In genomic region chr6:38612386-38612965, GRCh38 we compare ENCODE assay signal across 15 cellular contexts. TPM values are rescaled to one million over a fixed set of nuclear protein-coding genes. Genes with fewer than 3 reads are reported as not detected.
DNase-seq lines count a peak whose midpoint lies in the region; ATAC-seq and TF ChIP-seq lines count a peak whose summit lies in the region.
"Had no signal": no experiment of that assay in that cellular context is flagged by ENCODE, and none has a peak within 500 bp of the region (broad histone marks: within the 10 kb centered on the region; RNA-seq: fewer than 3 reads in every experiment).

No MANE protein-coding gene starts in this region.

- H3K9me2 ChIP-seq in GM23248 (ENCODE audit: insufficient read depth) = no peaks in the 10 kb centered on the region; the same call in 1 of the 2 replicates

- H3K27me3 ChIP-seq in GM23248 (replicated peaks; ENCODE audit: insufficient read depth) = no peaks in the 10 kb centered on the region
- no peaks in the 10 kb centered on the region for H3K27me3 ChIP-seq in mammary epithelial cell (ENCODE audit: insufficient read depth, low read length)
- H3K27me3 ChIP-seq: ascending aorta had no signal

- H2AFZ ChIP-seq in GM23248 (peak overlapping the region; percentile 22; the same call in 1 of the 2 replicates), mammary epithelial cell (ENCODE audit: low read depth, low read length) (no peak overlapping the region)

- no peaks in the 10 kb centered on the region for H4K20me1 ChIP-seq in GM23248 (ENCODE audit: insufficient read depth)
- H4K20me1 ChIP-seq in mammary epithelial cell (ENCODE audit: insufficient read depth, low read length) = no peaks in the 10 kb centered on the region

- peaks cover 0 to 6% (median 4%) of the 10 kb centered on the region in 7 donors for H3K9me3 Mint-ChIP-seq in CD14-positive monocyte
- H3K9me3 Mint-ChIP-seq: activated T-helper 2 cell treated with anti-CD3 and anti-CD28 coated beads, Interferon-gamma antibody, Interleukin-2, Interleukin-4, amounts not matched to agents 10 μg/mL and 5 μg/mL and 100 μg/mL, durations not matched to agents 14 hours and 24 hours and 36 hours; naive B cell had no signal

- no peaks in the 10 kb centered on the region for H3K4me1 Mint-ChIP-seq in CD14-positive monocyte

- no peak for ATAC-seq in GM18870 (IDR thresholded peaks at IDR 0.05; ENCODE audit: unreplicated experiment)

- in situ Hi-C loops in GM23248 (cut with MboI) (no loop called here), mammary epithelial cell (cut with MboI; ENCODE audit: low sequenced_read_pairs in 2 of 2) (no loop called here)

- H3K4me3 ChIP-seq in GM23248 (0 out of 2 replicates have a peak overlapping the region, but pooled peaks have one; percentile 8), mammary epithelial cell (replicated peaks in 1 of 3; ENCODE audit: insufficient read depth in 1 of 3, low read depth in 2 of 3, low read length in 3 of 3) (no peak overlapping the region)
- H3K4me3 ChIP-seq: ascending aorta, SK-N-MC had no signal

- BruUV-seq in mammary epithelial cell (replicated peaks; lab: Mats Ljungman, UMichigan) = no TSS peak

- peaks cover 0 to 3% of the 10 kb centered on the region in 2 donors for H3K36me3 Mint-ChIP-seq in CD14-positive monocyte

- no peak overlapping the region for H3K27ac Mint-ChIP-seq in CD14-positive monocyte
- H3K27ac Mint-ChIP-seq: activated T-helper 2 cell treated with anti-CD3 and anti-CD28 coated beads, Interferon-gamma antibody, Interleukin-2, Interleukin-4, amounts not matched to agents 10 μg/mL and 5 μg/mL and 100 μg/mL, durations not matched to agents 14 hours and 24 hours and 36 hours had no signal

- intact Hi-C loops in mammary epithelial cell (cut with micrococcal nuclease) = no loop called here
- intact Hi-C loops in CD14-positive monocyte (cut with micrococcal nuclease) = no loop called here

- peak overlapping the region; percentile 63 for H3K27ac ChIP-seq in GM23248
- no peak overlapping the region for H3K27ac ChIP-seq in mammary epithelial cell (ENCODE audit: insufficient read depth, low read depth, low read length)
- H3K27ac ChIP-seq: KMS-11, SK-N-MC had no signal

- CTCF ChIA-PET in mammary epithelial cell (lab: Charles Lee; ENCODE audit: low non-redundant PET) = no interaction called here

- peaks cover 20% of the 10 kb centered on the region for H3F3A ChIP-seq in GM23248 (ENCODE audit: insufficient read depth)

- H3K79me2 ChIP-seq in GM23248 (ENCODE audit: insufficient read depth) (peaks cover 71% of the 10 kb centered on the region), mammary epithelial cell (ENCODE audit: insufficient read depth, low read length) (no peaks in the 10 kb centered on the region)

- H3K9ac ChIP-seq in GM23248 (peak overlapping the region; percentile 17), mammary epithelial cell (ENCODE audit: insufficient read depth, low read length) (no peak overlapping the region)
- H3K9ac ChIP-seq: KMS-11 had no signal

- TF ChIP-seq CTCF in mammary epithelial cell (conservative IDR thresholded peaks at IDR 0.05 in 1 of 2, IDR thresholded peaks at IDR 0.05 in 1 of 2; ENCODE audit: extremely low read depth in 1 of 2, insufficient read depth in 1 of 2, low read depth in 1 of 2, low read length in 2 of 2) (no peak), CD14-positive monocyte (IDR thresholded peaks at IDR 0.05) (no peak)

- no peak overlapping the region for H3K4me3 Mint-ChIP-seq in CD14-positive monocyte

- H3K27me3 Mint-ChIP-seq in CD14-positive monocyte (ENCODE audit: low read depth in 3 of 3) = no peaks in the 10 kb centered on the region
- H3K27me3 Mint-ChIP-seq: naive B cell had no signal

- whole genome bisulfite sequencing in GM23248 (ENCODE audit: low coverage in 1 of 2, low lambda C conversion rate in 2 of 2, missing lambda C conversion rate in 2 of 2), 2 experiments = 85 to 94% methylated on average over 1 of the region's 1 CpG
- 100% methylated on average over 1 of the region's 1 CpG for WGBS in mammary epithelial cell (ENCODE audit: low coverage, missing lambda C conversion rate)

- H3K9me3 ChIP-seq in GM23248 (ENCODE audit: low read depth) = no peaks in the 10 kb centered on the region
- no peaks in the 10 kb centered on the region for H3K9me3 ChIP-seq in mammary epithelial cell (replicated peaks; ENCODE audit: insufficient read depth, low read length)
- H3K9me3 ChIP-seq: ascending aorta had no signal

- H3K4me1 ChIP-seq in GM23248 (ENCODE audit: insufficient read depth) = peaks cover 23% of the 10 kb centered on the region
- H3K4me1 ChIP-seq in mammary epithelial cell (ENCODE audit: insufficient read depth, low read length) = peaks cover 7% of the 10 kb centered on the region

- DNase-seq in GM23248 (peak; percentile 80), mammary epithelial cell (peak; percentile 10), hepatic stellate cell (ENCODE audit: low spot score) (peak; percentile 24), CD14-positive monocyte (ENCODE audit: low spot score) (no peak), NCI-H748 treated with DMSO at 0.1 percent for 48 hours (lab: John Stamatoyannopoulos, UW) (no peak)
- DNase-seq in stimulated activated CD4-positive, alpha-beta T cell treated with anti-CD3 and anti-CD28 coated beads, Interleukin-2, amount 100 ng/mL, for 24 hours = no peak
- DNase-seq: activated CD8-positive, alpha-beta memory T cell treated with anti-CD3 and anti-CD28 coated beads for 24 hours; Calu3; GOT3; naive B cell had no signal

- H3K4me2 ChIP-seq in GM23248 (ENCODE audit: unreplicated experiment) (peak overlapping the region; percentile 43), mammary epithelial cell (ENCODE audit: insufficient read depth, low read depth, low read length) (no peak overlapping the region)
- H3K4me2 ChIP-seq: KMS-11 had no signal

- H3K36me3 ChIP-seq in GM23248 (ENCODE audit: low read depth) = no peaks in the 10 kb centered on the region
- H3K36me3 ChIP-seq in mammary epithelial cell (ENCODE audit: insufficient read depth, low read length) = no peaks in the 10 kb centered on the region
- H3K36me3 ChIP-seq: ascending aorta had no signal

- dilution Hi-C loops in mammary epithelial cell (cut with HindIII; ENCODE audit: low sequenced_read_pairs) = loop anchor here (5.0 kb wide), 1 partner anchor 35 kb away; no protein-coding TSS in a partner anchor

RNA-seq across cellular contexts. Expression of gene BTBD9, which starts 27.3 kb away (rescaled TPM):
- total RNA-seq in GM23248 (2014; rRNA removed; shearing (Covaris generic)) = 11.9 and 13.7 TPM in 2 replicates
- 6.6 and 10.0 TPM in 2 replicates for polyA plus RNA-seq in GM23248 (2016; fragmentation: Nextera tagmentation; extraction: Ambion mirVana)
- total RNA-seq in mammary epithelial cell = 10 to 100 TPM; 14.8 to 15.0 TPM
- 3.6 TPM for polyA plus RNA-seq in mammary epithelial cell
- polyA minus RNA-seq in mammary epithelial cell = 73.1 TPM
- polyA plus RNA-seq in CD14-positive monocyte = 1 to 10 TPM; 6.2 to 7.5 TPM

Comparison
In these comparisons a context has a peak if more than half of its experiments do, and no peak if none do; other contexts are left out.
1. DNase-seq: peak in GM23248 (single experiment), mammary epithelial cell (single experiment) and hepatic stellate cell (single experiment); none in CD14-positive monocyte (single experiment), NCI-H748 treated with DMSO at 0.1 percent for 48 hours (single experiment) and stimulated activated CD4-positive, alpha-beta T cell treated with anti-CD3 and anti-CD28 coated beads, Interleukin-2, amount 100 ng/mL, for 24 hours (0 of 2).